8 cellular contexts compared by ENCODE assay signal in the genomic region with DNA sequence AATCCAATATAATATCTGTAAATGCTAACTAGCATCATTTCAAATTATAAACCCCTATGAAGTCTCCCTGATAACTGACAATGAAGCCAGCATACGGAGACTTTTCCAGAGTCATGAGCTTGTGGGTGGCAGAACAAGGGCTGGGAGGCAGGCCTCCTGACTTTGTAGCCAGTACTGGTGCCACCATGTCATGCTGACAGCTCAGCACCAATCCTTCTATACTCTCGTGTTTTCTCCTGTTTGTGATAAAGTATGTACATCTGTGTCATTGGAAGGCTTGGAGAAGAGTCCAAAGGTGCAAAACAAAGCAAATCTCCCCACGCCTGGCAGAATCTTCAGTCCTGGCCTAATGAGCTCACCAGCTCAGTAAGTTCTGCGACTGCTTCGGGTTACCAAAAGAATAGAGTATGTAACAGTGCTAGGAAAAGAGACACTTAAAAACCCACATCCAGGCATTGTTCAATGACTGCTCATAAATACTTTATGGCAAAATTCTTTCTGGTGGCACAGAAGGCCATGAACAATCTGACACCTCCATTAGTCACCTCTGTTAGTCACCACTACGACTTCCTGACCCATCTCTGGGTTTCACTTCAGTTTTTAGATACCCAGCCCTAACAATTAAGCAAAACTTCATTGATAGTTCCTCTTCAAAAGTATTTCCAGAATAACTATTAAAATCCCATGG. TPM values are rescaled to one million over a fixed set of nuclear protein-coding genes. Genes with fewer than 3 reads are reported as not detected.
DNase-seq lines count a peak whose midpoint lies in the region; ATAC-seq and TF ChIP-seq lines count a peak whose summit lies in the region.

No MANE protein-coding gene starts in this region.

- ATAC-seq in GM19467 (IDR thresholded peaks at IDR 0.05; ENCODE audit: unreplicated experiment) (peak; percentile 98), HG03457 (IDR thresholded peaks at IDR 0.05; ENCODE audit: unreplicated experiment) (peak; percentile 99)

- no peaks in the 10 kb centered on the region for H3K27me3 ChIP-seq in BE2C

- H3K36me3 ChIP-seq in BE2C: no peaks in the 10 kb centered on the region

- H3K4me1 ChIP-seq in BE2C: no peaks in the 10 kb centered on the region

- H3K9me3 ChIP-seq in BE2C: no peaks in the 10 kb centered on the region

- DNase-seq in DMS53 (lab: John Stamatoyannopoulos, UW) (peak; percentile 64), lung microvascular endothelial cell (ENCODE audit: low read depth in 2 of 2) (peak; percentile 73 to 89), GF-D8 (lab: John Stamatoyannopoulos, UW) (no peak), NCI-H187 treated with DMSO at 0.1 percent for 48 hours (lab: John Stamatoyannopoulos, UW) (no peak), BE2C (no peak)
- peak; percentile 3 to 19 for DNase-seq in activated CD4-positive, alpha-beta T cell treated with anti-CD3 and anti-CD28 coated beads, Interleukin-2, amount 50 U/mL, for 48 hours

- H3K4me3 ChIP-seq in BE2C (ENCODE audit: low read depth, low read length): no peak overlapping the region

- TF ChIP-seq CTCF in BE2C (IDR thresholded peaks at IDR 0.05; ENCODE audit: low read depth, low read length): no peak

RNA-seq across cellular contexts. Expression of gene STEAP1, which starts 24.5 kb away (rescaled TPM):
- 1.8 and 10.7 TPM in 2 replicates for total RNA-seq in lung microvascular endothelial cell
- not detected for polyA plus RNA-seq in BE2C (2012; ENCODE audit: insufficient read depth, insufficient read length, low read depth)

RNA-seq across cellular contexts. Expression of gene STEAP2, which starts 32.8 kb away (rescaled TPM):
- total RNA-seq in lung microvascular endothelial cell: under 0.01 and 2.0 TPM in 2 replicates
- polyA plus RNA-seq in BE2C (2012; ENCODE audit: insufficient read depth, insufficient read length, low read depth): not detected

Comparison
In these comparisons a context has a peak if more than half of its experiments do, and no peak if none do; other contexts are left out.
1. DNase-seq: peak in DMS53 (single experiment), activated CD4-positive, alpha-beta T cell treated with anti-CD3 and anti-CD28 coated beads, Interleukin-2, amount 50 U/mL, for 48 hours (2 of 2) and lung microvascular endothelial cell (2 of 2); none in GF-D8 (single experiment), NCI-H187 treated with DMSO at 0.1 percent for 48 hours (single experiment) and BE2C (single experiment).